In the genomic region with DNA sequence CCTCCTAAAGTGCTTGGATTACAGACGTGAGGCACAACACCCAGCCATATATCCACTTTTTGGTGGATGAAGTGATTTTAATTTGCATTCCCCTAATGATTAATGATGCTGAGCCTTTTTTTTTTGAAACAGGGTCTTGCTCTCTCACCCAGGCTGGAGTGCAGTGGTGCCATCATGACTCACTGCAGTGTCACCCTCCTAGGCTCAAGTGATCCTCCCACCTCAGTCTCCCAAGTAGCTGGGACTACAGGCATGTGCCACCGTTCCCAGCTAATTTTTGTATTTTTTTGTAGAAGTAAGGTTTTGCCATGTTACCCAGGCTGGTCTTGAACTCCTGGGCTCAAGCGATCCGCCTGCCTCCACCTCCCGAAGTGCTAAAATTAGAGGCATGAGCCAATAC, we compare ENCODE assay signal across 4 cellular contexts. TPM values are rescaled to one million over a fixed set of nuclear protein-coding genes. Genes with fewer than 3 reads are reported as not detected.
"Had no signal": no experiment of that assay in that cellular context is flagged by ENCODE, and none has a peak within 500 bp of the region (broad histone marks: within the 10 kb centered on the region; RNA-seq: fewer than 3 reads in every experiment).

No MANE protein-coding gene starts in this region.

RNA-seq across cellular contexts. Expression of a gene that starts 8.0 kb away (rescaled TPM):
- total RNA-seq: M059J, OCI-LY7, PC-3, SJSA1 had no signal
